Comparison of ENCODE assay signal across 12 cellular contexts in the genomic region with DNA sequence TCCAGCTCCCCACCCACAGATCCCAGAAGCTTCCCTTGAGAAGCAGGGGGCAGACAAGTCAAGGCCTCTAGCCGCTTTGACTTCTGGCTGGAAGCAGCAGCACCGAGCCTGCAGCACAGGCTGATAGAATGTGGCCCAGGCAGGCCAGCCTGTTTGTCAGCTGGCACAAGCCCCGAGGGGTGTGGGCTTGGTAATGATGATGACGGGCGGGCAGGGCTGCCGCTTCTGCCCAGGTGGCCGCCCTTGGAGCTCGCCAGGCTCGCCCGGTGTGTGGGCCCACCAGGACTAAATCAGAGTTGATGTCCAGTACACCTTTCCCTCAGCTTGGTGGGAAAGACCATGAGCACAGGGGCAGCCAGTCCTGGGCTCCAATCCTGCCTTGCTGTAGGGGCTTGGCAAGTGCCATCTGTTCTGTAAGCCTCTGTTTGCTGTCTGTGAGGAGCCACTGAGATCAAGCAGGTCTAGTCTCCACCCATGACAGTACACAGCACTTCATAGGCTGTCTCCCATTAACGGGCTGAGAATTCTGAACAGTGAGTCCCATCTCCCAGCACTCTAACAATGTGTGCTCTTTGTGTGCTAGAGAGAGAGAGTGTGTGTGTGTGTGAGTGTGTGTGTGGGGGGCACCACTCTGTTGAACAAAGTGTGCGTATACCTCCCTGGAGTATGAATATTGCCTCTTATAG. TPM values are rescaled to one million over a fixed set of nuclear protein-coding genes. Genes with fewer than 3 reads are reported as not detected.
DNase-seq lines count a peak whose midpoint lies in the region; ATAC-seq, FAIRE-seq and TF ChIP-seq lines count a peak whose summit lies in the region.
"Had no signal": no experiment of that assay in that cellular context is flagged by ENCODE, and none has a peak within 500 bp of the region (broad histone marks: within the 10 kb centered on the region; RNA-seq: fewer than 3 reads in every experiment).

No MANE protein-coding gene starts in this region.

- H3K4me3 Mint-ChIP-seq in T-helper 1 cell treated with Interleukin-12 subunit alpha and Interleukin-12 subunit beta and Interleukin-4 antibody, amounts not matched to agents 30 μg/mL and 1 μg/mL, for 36 hours = no peak overlapping the region
- H3K4me3 Mint-ChIP-seq: H9 had no signal

- TF ChIP-seq EP300 in K562 (IDR thresholded peaks at IDR 0.05; ENCODE audit: low read length) = no peak

- intact Hi-C loops in K562 (cut with micrococcal nuclease) (no loop called here), left colon (cut with DNase I, micrococcal nuclease) (no loop called here), testis (cut with DNase I; ENCODE audit: low total_unique reads) (no loop called here)

- TF ChIP-seq CTCF in K562 (IDR thresholded peaks at IDR 0.05 in 2 of 3, conservative IDR thresholded peaks at IDR 0.05 in 1 of 3; ENCODE audit: insufficient read depth in 2 of 3, low read depth in 1 of 3, low read length in 3 of 3) (no peak), testis (IDR thresholded peaks at IDR 0.05) (no peak)

- no peaks in the 10 kb centered on the region for H3K9me3 ChIP-seq in K562 (replicated peaks; ENCODE audit: control insufficient read depth, insufficient read depth, low read depth, low read length)
- no peaks in the 10 kb centered on the region for H3K9me3 ChIP-seq in testis

- CTCF ChIA-PET in K562 (lab: Yijun Ruan, JAX; ENCODE audit: low intra/inter-chr PET ratio) = no interaction called here

- no peak for TF ChIP-seq RAD21 in K562 (CRISPR knock-in tag; conservative IDR thresholded peaks at IDR 0.05 in 1 of 2, IDR thresholded peaks at IDR 0.05 in 1 of 2)

- peak; percentile 6 for FAIRE-seq in K562 (lab: Jason Lieb, UNC)

- peak overlapping the region in 1 of 2 experiments; percentile 11; a peak in 2 of 4 replicates for H3K9ac ChIP-seq in K562 (ENCODE audit: insufficient read depth in 1 of 2, low read depth in 2 of 2, low read length in 2 of 2)

- H3K4me1 ChIP-seq in K562 (replicated peaks in 1 of 2; ENCODE audit: control insufficient read depth in 2 of 2, insufficient read depth in 2 of 2, low read length in 2 of 2) (peaks cover 12 to 18% of the 10 kb centered on the region in 2 experiments; a peak in 3 of 5 replicates), testis (peaks cover 68% of the 10 kb centered on the region)

- H2AFZ ChIP-seq in K562 (ENCODE audit: low read depth, low read length) = no peak overlapping the region

- H3K27ac Mint-ChIP-seq in T-helper 1 cell treated with Interleukin-12 subunit alpha and Interleukin-12 subunit beta and Interleukin-4 antibody, amounts not matched to agents 30 μg/mL and 1 μg/mL, for 36 hours = peak overlapping the region; percentile 66

- H3K27me3 Mint-ChIP-seq in T-helper 1 cell treated with Interleukin-12 subunit alpha and Interleukin-12 subunit beta and Interleukin-4 antibody, amounts not matched to agents 30 μg/mL and 1 μg/mL, for 36 hours (ENCODE audit: low read depth) = no peaks in the 10 kb centered on the region

- WGBS in K562 (ENCODE audit: insufficient coverage, low coverage, missing lambda C conversion rate) = 83% methylated on average over 11 of the region's 12 CpGs
- 40 to 67% methylated on average over 2 to 11 of the region's 12 CpGs for WGBS in testis, 2 donors

- no TSS peak for BruUV-seq in K562 (replicated peaks; lab: Mats Ljungman, UMichigan)

- H3K36me3 ChIP-seq in K562 (ENCODE audit: control insufficient read depth, insufficient read depth, low read length) = peaks cover 17% of the 10 kb centered on the region
- H3K36me3 ChIP-seq in testis (ENCODE audit: low read depth, missing control alignments) = no peaks in the 10 kb centered on the region

- no peaks in the 10 kb centered on the region for H3K9me3 Mint-ChIP-seq in T-helper 1 cell treated with Interleukin-12 subunit alpha and Interleukin-12 subunit beta and Interleukin-4 antibody, amounts not matched to agents 30 μg/mL and 1 μg/mL, for 36 hours
- H3K9me3 Mint-ChIP-seq: H9 had no signal

- H3K4me3 ChIP-seq in K562 (no peak overlapping the region), testis (no peak overlapping the region)

- H3K4me2 ChIP-seq in K562 (ENCODE audit: insufficient read depth, low read length) = no peak overlapping the region; the same call in 1 of the 2 replicates

- TF ChIP-seq POLR2A in K562 (conservative IDR thresholded peaks at IDR 0.05) = no peak
- no peak for TF ChIP-seq POLR2A in testis (IDR thresholded peaks at IDR 0.05)

- DNase-seq in T-helper 1 cell = no peak
- DNase-seq in K562 (ENCODE audit: extremely low read depth in 1 of 4, low spot score in 3 of 4) = no peak
- peak; percentile 81 to 85 for DNase-seq in left colon
- no peak for DNase-seq in testis
- DNase-seq in 8988T = no peak
- DNase-seq: central memory CD4-positive, alpha-beta T cell; GDM1; H9; stimulated activated naive CD4-positive, alpha-beta T cell treated with Interleukin-2 at 50 U/mL for 16 hours had no signal

- H4K20me1 ChIP-seq in K562 (replicated peaks; ENCODE audit: control insufficient read depth, insufficient read depth, low read length) = no peaks in the 10 kb centered on the region

- in situ Hi-C loops in K562 (cut with MboI) = no loop called here

- POLR2A ChIA-PET in K562 (lab: Yijun Ruan, JAX) = interaction anchor here (0.6 to 4.4 kb wide), 9 partner anchors 12 to 349 kb away, joined by 3 to 37 read pairs (median 4); no protein-coding TSS in a partner anchor

- no peaks in the 10 kb centered on the region for H3K79me2 ChIP-seq in K562 (ENCODE audit: control insufficient read depth, insufficient read depth, low read length)

- H3K27ac ChIP-seq in K562 (ENCODE audit: extremely low read depth, low read depth, low read length) (no peak overlapping the region), testis (peak overlapping the region; percentile 81 to 87)

- H3K4me1 Mint-ChIP-seq in T-helper 1 cell treated with Interleukin-12 subunit alpha and Interleukin-12 subunit beta and Interleukin-4 antibody, amounts not matched to agents 30 μg/mL and 1 μg/mL, for 36 hours (ENCODE audit: low read depth) = peaks cover 50% of the 10 kb centered on the region

- ATAC-seq in K562 (peak; percentile 41; the same call in 2 of the 3 replicates), left colon (peak; percentile 78), GM18867 (IDR thresholded peaks at IDR 0.05; ENCODE audit: unreplicated experiment) (no peak), HG02970 (IDR thresholded peaks at IDR 0.05; ENCODE audit: low FRiP score, unreplicated experiment) (no peak)

- no peaks in the 10 kb centered on the region for H3K9me1 ChIP-seq in K562 (ENCODE audit: control insufficient read depth, insufficient read depth, low read length)

- H3K27me3 ChIP-seq in K562 (ENCODE audit: control insufficient read depth in 2 of 2, insufficient read depth in 2 of 2, low read length in 2 of 2) = no peaks in the 10 kb centered on the region
- no peaks in the 10 kb centered on the region for H3K27me3 ChIP-seq in testis

- H3K36me3 Mint-ChIP-seq in T-helper 1 cell treated with Interleukin-12 subunit alpha and Interleukin-12 subunit beta and Interleukin-4 antibody, amounts not matched to agents 30 μg/mL and 1 μg/mL, for 36 hours (ENCODE audit: low read depth) = peaks cover 33% of the 10 kb centered on the region

TF ChIP-seq in K562, 482 proteins besides CTCF, POLR2A, EP300 and RAD21 (continues in another document):
- TF ChIP-seq, protein P1, sequence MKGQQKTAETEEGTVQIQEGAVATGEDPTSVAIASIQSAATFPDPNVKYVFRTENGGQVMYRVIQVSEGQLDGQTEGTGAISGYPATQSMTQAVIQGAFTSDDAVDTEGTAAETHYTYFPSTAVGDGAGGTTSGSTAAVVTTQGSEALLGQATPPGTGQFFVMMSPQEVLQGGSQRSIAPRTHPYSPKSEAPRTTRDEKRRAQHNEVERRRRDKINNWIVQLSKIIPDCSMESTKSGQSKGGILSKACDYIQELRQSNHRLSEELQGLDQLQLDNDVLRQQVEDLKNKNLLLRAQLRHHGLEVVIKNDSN (CRISPR knock-in tag; IDR thresholded peaks at IDR 0.05) = no peak
- TF ChIP-seq MAFG (tag; conservative IDR thresholded peaks at IDR 0.05) (no peak), THRAP3 (IDR thresholded peaks at IDR 0.05; ENCODE audit: borderline replicate concordance) (no peak), NFIC (IDR thresholded peaks at IDR 0.05) (no peak), WHSC1 (IDR thresholded peaks at IDR 0.05; ENCODE audit: low read length) (no peak), KDM4B (IDR thresholded peaks at IDR 0.05; ENCODE audit: borderline replicate concordance in 2 of 2, low read depth in 1 of 2) (no peak), RBM39 (optimal IDR thresholded peaks at IDR 0.05; ENCODE audit: low read depth, low read length) (no peak), GABPB1 (CRISPR knock-in tag; IDR thresholded peaks at IDR 0.05) (no peak), RBFOX2 (IDR thresholded peaks at IDR 0.05; ENCODE audit: low read depth, low read length) (0 out of 2 replicates have a peak, but pooled peaks have one; percentile 14), MEF2D (tag; conservative IDR thresholded peaks at IDR 0.05; ENCODE audit: low read depth) (no peak), HNRNPH1 (optimal IDR thresholded peaks at IDR 0.05; ENCODE audit: low read depth, low read length) (no peak), ZBTB8A (IDR thresholded peaks at IDR 0.05; ENCODE audit: partially characterized antibody) (no peak)

RNA-seq across cellular contexts. Expression of a gene that starts 26.8 kb away (rescaled TPM):
- total RNA-seq in K562 (2011; cell fraction: chromatin; rRNA removed; ENCODE audit: low replicate concordance) = 173 and 222 TPM in 2 replicates
- total RNA-seq in K562 (2011; cell fraction: nucleolus; rRNA removed) = 77.0 and 99.7 TPM in 2 replicates
- 107 and 133 TPM in 2 replicates for total RNA-seq in K562 (2011; cell fraction: nucleoplasm; rRNA removed)
- total RNA-seq in K562 (2014; rRNA removed) (33.6 and 42.7 TPM in 2 replicates), K562 (2014; rRNA removed; fragmentation: Illumina TruSeq; extraction: Trizol) (35.0 and 36.8 TPM in 2 replicates), K562 (2015; rRNA removed; fragmentation: Illumina TruSeq; extraction: Trizol) (22.9 and 23.7 TPM in 2 replicates), K562 (2021) (63.5 and 64.2 TPM in 2 replicates), left colon (100 to 1,000 TPM; 268 to 361 TPM), testis (100 to 1,000 TPM; 401 to 461 TPM)
- polyA plus RNA-seq in K562 (2011; rRNA removed) (38.1 and 47.3 TPM in 2 replicates), K562 (2014; fragmentation: Illumina TruSeq; extraction: Trizol) (40.3 and 43.0 TPM in 2 replicates), K562 (2014; fragmentation: Nextera tagmentation; extraction: Ambion mirVana) (1 to 10 TPM; 4.7 to 5.9 TPM), K562 (2014; rRNA removed) (23.3 and 24.0 TPM in 2 replicates), testis (ENCODE audit: insufficient read depth, low read depth, low replicate concordance) (224 TPM)
- 28.3 and 36.5 TPM in 2 replicates for polyA plus RNA-seq in K562 (2011; cell fraction: cytosol; rRNA removed)
- 46.0 and 76.1 TPM in 2 replicates for polyA plus RNA-seq in K562 (2011; cell fraction: nucleus; rRNA removed)
- polyA plus RNA-seq in K562 (2012) = 31.7 and 42.8 TPM in 2 replicates
- polyA minus RNA-seq in K562 (2011; rRNA and poly(A)+ RNA removed) = 82.4 and 92.6 TPM in 2 replicates
- 47.4 and 54.4 TPM in 2 replicates for polyA minus RNA-seq in K562 (2011; cell fraction: cytosol; rRNA and poly(A)+ RNA removed)
- polyA minus RNA-seq in K562 (2011; cell fraction: nucleus; rRNA and poly(A)+ RNA removed) = 66.9 and 104 TPM in 2 replicates

Comparison
In these comparisons a context has a peak if more than half of its experiments do, and no peak if none do; other contexts are left out.
1. DNase-seq: peak in left colon (2 of 2); none in T-helper 1 cell (0 of 5), K562 (0 of 4), testis (single experiment) and 8988T (single experiment).
2. ATAC-seq: peak in K562 (single experiment) and left colon (single experiment); none in GM18867 (single experiment) and HG02970 (single experiment).